ENCODE assay signal across 8 cellular contexts in genomic region chr20:58407966-58408557, GRCh38. TPM values are rescaled to one million over a fixed set of nuclear protein-coding genes. Genes with fewer than 3 reads are reported as not detected.
DNase-seq lines count a peak whose midpoint lies in the region; ATAC-seq and TF ChIP-seq lines count a peak whose summit lies in the region.

No MANE protein-coding gene starts in this region.

- peaks cover 99% of the 10 kb centered on the region for H3K79me2 ChIP-seq in Karpas-422 (ENCODE audit: low read length)

- H3K4me1 ChIP-seq in left ventricle myocardium inferior, result peaks cover 79% of the 10 kb centered on the region
- H3K4me1 ChIP-seq in Karpas-422 (ENCODE audit: low read length), result peaks cover 62% of the 10 kb centered on the region
- peaks cover 0 to 69% (median 24%) of the 10 kb centered on the region in 4 donors for H3K4me1 ChIP-seq in tibial nerve
- peaks cover 11% of the 10 kb centered on the region; the same call in 1 of the 2 replicates for H3K4me1 ChIP-seq in HAP-1

- intact Hi-C loops in left ventricle myocardium inferior (cut with micrococcal nuclease), result no loop called here
- intact Hi-C loops in cardiac septum (cut with DNase I), result no loop called here

- peak overlapping the region; percentile 38 for H3K4me2 ChIP-seq in Karpas-422 (ENCODE audit: low read depth, low read length, poor library complexity, severe bottlenecking)

- no peak for TF ChIP-seq POLR2A in tibial nerve (IDR thresholded peaks at IDR 0.05)

- no peaks in the 10 kb centered on the region for H3K9me2 ChIP-seq in Karpas-422 (replicated peaks; ENCODE audit: insufficient read depth, low read length)

- no peak for ATAC-seq in GM21825 (IDR thresholded peaks at IDR 0.05; ENCODE audit: unreplicated experiment)

- H3K9me3 ChIP-seq in left ventricle myocardium inferior (replicated peaks) (no peaks in the 10 kb centered on the region), Karpas-422 (ENCODE audit: low read length) (no peaks in the 10 kb centered on the region; the same call in 1 of the 2 replicates), tibial nerve (no peaks in the 10 kb centered on the region), HAP-1 (no peaks in the 10 kb centered on the region)

- in situ Hi-C loops in HAP-1 (cut with MboI; ENCODE audit: low sequenced_read_pairs), result no loop called here

- 30 to 46% methylated on average over 2 of the region's 2 CpGs for WGBS in tibial nerve, 2 donors

- H2AFZ ChIP-seq in Karpas-422 (ENCODE audit: low read length), result no peak overlapping the region

- TF ChIP-seq CTCF in left ventricle myocardium inferior (IDR thresholded peaks at IDR 0.05; ENCODE audit: borderline replicate concordance) (no peak), tibial nerve (IDR thresholded peaks at IDR 0.05) (no peak)

- H3K27me3 ChIP-seq in left ventricle myocardium inferior (ENCODE audit: low read depth) (no peaks in the 10 kb centered on the region), Karpas-422 (ENCODE audit: low read length) (no peaks in the 10 kb centered on the region), tibial nerve (peaks cover 0 to 2% of the 10 kb centered on the region in 2 donors), HAP-1 (ENCODE audit: low read depth) (no peaks in the 10 kb centered on the region)

- H4K20me1 ChIP-seq in Karpas-422 (ENCODE audit: insufficient read depth, low read depth, low read length), result peaks cover 11% of the 10 kb centered on the region

- no peak for TF ChIP-seq EP300 in tibial nerve (IDR thresholded peaks at IDR 0.05)

- DNase-seq in left ventricle myocardium inferior (no peak), cardiac septum (ENCODE audit: low spot score) (no peak), Karpas-422 (no peak), tibial nerve (ENCODE audit: low spot score in 2 of 2) (no peak), GM03348 (ENCODE audit: low spot score) (no peak), HAP-1 (ENCODE audit: low spot score in 2 of 2) (no peak)
- peak; percentile 5 for DNase-seq in effector CD4-positive, alpha-beta T cell

- no peaks in the 10 kb centered on the region for H3K36me3 ChIP-seq in left ventricle myocardium inferior
- H3K36me3 ChIP-seq in Karpas-422 (ENCODE audit: insufficient read depth, low read length), result peaks cover 5% of the 10 kb centered on the region; the same call in 1 of the 2 replicates
- H3K36me3 ChIP-seq in tibial nerve, result no peaks in the 10 kb centered on the region
- peaks cover 6% of the 10 kb centered on the region; the same call in 1 of the 2 replicates for H3K36me3 ChIP-seq in HAP-1 (replicated peaks)

- H3K4me3 ChIP-seq in left ventricle myocardium inferior (no peak overlapping the region), Karpas-422 (ENCODE audit: low read length) (no peak overlapping the region), tibial nerve (no peak overlapping the region), HAP-1 (no peak overlapping the region)

- H3K9ac ChIP-seq in Karpas-422 (ENCODE audit: low read length), result no peak overlapping the region

- H3K27ac ChIP-seq in left ventricle myocardium inferior (replicated peaks) (peak overlapping the region; percentile 60), Karpas-422 (ENCODE audit: low read length) (peak overlapping the region; percentile 65), tibial nerve (peak overlapping the region in 3 of 4 donors; percentile 20 to 64 (median 45))

RNA-seq across cellular contexts. Expression of gene VAPB, which starts 19.0 kb away (rescaled TPM):
- total RNA-seq in left ventricle myocardium inferior (72.6 TPM), cardiac septum (65.9 TPM), tibial nerve (10 to 100 TPM; 20.4 to 28.0 (median 23.6) TPM)
- 11.1 and 12.8 TPM in 2 replicates for total RNA-seq in Karpas-422 (2014; rRNA removed; shearing (Covaris generic); ENCODE audit: low replicate concordance)
